Comparison of ENCODE assay signal across 9 cellular contexts in genomic region chr12:98635657-98636323, GRCh38. TPM values are rescaled to one million over a fixed set of nuclear protein-coding genes. Genes with fewer than 3 reads are reported as not detected.
DNase-seq lines count a peak whose midpoint lies in the region; ATAC-seq, FAIRE-seq and TF ChIP-seq lines count a peak whose summit lies in the region.
"Had no signal": no experiment of that assay in that cellular context is flagged by ENCODE, and none has a peak within 500 bp of the region (broad histone marks: within the 10 kb centered on the region; RNA-seq: fewer than 3 reads in every experiment).

No MANE protein-coding gene starts in this region.

- H3K4me1 ChIP-seq in left lung = peaks cover 0 to 40% of the 10 kb centered on the region in 2 donors
- H3K4me1 ChIP-seq in small intestine (ENCODE audit: control insufficient read depth in 2 of 2, insufficient read depth in 1 of 2, low read depth in 1 of 2, low read length in 1 of 2) = no peaks in the 10 kb centered on the region

- no peak for FAIRE-seq in small intestine (lab: Jason Lieb, UNC)
- FAIRE-seq: TTC549 had no signal

- peak; percentile 87 for ATAC-seq in GM19035 (IDR thresholded peaks at IDR 0.05; ENCODE audit: unreplicated experiment)
- ATAC-seq in HG02981 (IDR thresholded peaks at IDR 0.05; ENCODE audit: unreplicated experiment) = peak; percentile 85
- ATAC-seq in left lung = peak; percentile 95
- ATAC-seq in natural killer cell = no peak

- no peaks in the 10 kb centered on the region for H3K9me3 Mint-ChIP-seq in natural killer cell

- H3K4me1 Mint-ChIP-seq in natural killer cell = peaks cover 10 to 12% of the 10 kb centered on the region in 2 donors

- H3K27ac Mint-ChIP-seq in natural killer cell = no peak overlapping the region

- 78 to 84% (median 83%) methylated on average over 4 of the region's 4 CpGs for WGBS in small intestine, 3 donors

- no peaks in the 10 kb centered on the region for H3K36me3 Mint-ChIP-seq in natural killer cell

- intact Hi-C loops in left lung (cut with DNase I) = no loop called here
- intact Hi-C loops in natural killer cell (cut with micrococcal nuclease) = no loop called here

- no peaks in the 10 kb centered on the region for H3K27me3 ChIP-seq in left lung
- no peaks in the 10 kb centered on the region for H3K27me3 ChIP-seq in small intestine (ENCODE audit: control insufficient read depth in 2 of 2, insufficient read depth in 2 of 2, low read length in 2 of 2)

- H3K36me3 ChIP-seq in left lung = no peaks in the 10 kb centered on the region
- no peaks in the 10 kb centered on the region for H3K36me3 ChIP-seq in small intestine (ENCODE audit: control insufficient read depth in 2 of 2, insufficient read depth in 2 of 2, low read length in 2 of 2)

- H3K4me3 Mint-ChIP-seq in natural killer cell = no peak overlapping the region

- H3K27me3 Mint-ChIP-seq in natural killer cell (ENCODE audit: low read depth in 2 of 2) = no peaks in the 10 kb centered on the region

- peak overlapping the region in 1 of 2 donors; percentile 9 for H3K27ac ChIP-seq in left lung
- no peak overlapping the region for H3K27ac ChIP-seq in small intestine (ENCODE audit: low read depth in 1 of 2, low read length in 1 of 2)
- H3K27ac ChIP-seq: skin epidermis had no signal

- DNase-seq in NCI-H524 (lab: John Stamatoyannopoulos, UW) (peak; percentile 10 to 74), left lung (no peak), small intestine (no peak), natural killer cell (no peak)
- DNase-seq in activated CD4-positive, CD25-positive, alpha-beta regulatory T cell (lab: John Stamatoyannopoulos, UW) = no peak

- H3K4me3 ChIP-seq in left lung (no peak overlapping the region), small intestine (ENCODE audit: low read depth in 1 of 2, low read length in 2 of 2) (no peak overlapping the region)
- H3K4me3 ChIP-seq: skin epidermis had no signal

- H3K9me3 ChIP-seq in left lung = no peaks in the 10 kb centered on the region
- H3K9me3 ChIP-seq in small intestine (ENCODE audit: control insufficient read depth, low read depth) = no peaks in the 10 kb centered on the region

- TF ChIP-seq CTCF in left lung (IDR thresholded peaks at IDR 0.05) (no peak), natural killer cell (IDR thresholded peaks at IDR 0.05) (no peak)

RNA-seq across cellular contexts. Expression of gene IKBIP, which starts 8.8 kb away (rescaled TPM):
- 10 to 100 TPM; 23.6 to 24.3 TPM for total RNA-seq in left lung
- polyA plus RNA-seq in small intestine = 1 to 10 TPM in 2 of 3 donors, under 1 TPM in 1; 0.67 to 6.4 (median 2.7) TPM
- total RNA-seq in natural killer cell = 1 to 10 TPM; 3.9 to 6.3 (median 4.6) TPM

RNA-seq across cellular contexts. Expression of gene APAF1, which starts 9.3 kb away (rescaled TPM):
- total RNA-seq in left lung (10 to 100 TPM; 21.1 to 34.5 TPM), natural killer cell (10 to 100 TPM; 33.5 to 43.7 (median 34.9) TPM)
- polyA plus RNA-seq in small intestine = 1 to 10 TPM; 8.1 to 9.1 (median 8.3) TPM

RNA-seq across cellular contexts. Expression of gene SLC25A3, which starts 42.3 kb away (rescaled TPM):
- total RNA-seq in left lung = 100 to 1,000 TPM; 402 to 517 TPM
- 100 to 1,000 TPM; 538 to 968 (median 837) TPM for polyA plus RNA-seq in small intestine
- total RNA-seq in natural killer cell = 100 to 1,000 TPM; 393 to 490 (median 433) TPM

Comparison
In these comparisons a context has a peak if more than half of its experiments do, and no peak if none do; other contexts are left out.
1. ATAC-seq: peak in GM19035 (single experiment), HG02981 (single experiment) and left lung (single experiment); none in natural killer cell (0 of 3).
2. DNase-seq: peak in NCI-H524 (2 of 2); none in left lung (0 of 2), small intestine (single experiment), activated CD4-positive, CD25-positive, alpha-beta regulatory T cell (0 of 4) and natural killer cell (single experiment).